Comparison of ENCODE assay signal across 30 cellular contexts in the genomic region with DNA sequence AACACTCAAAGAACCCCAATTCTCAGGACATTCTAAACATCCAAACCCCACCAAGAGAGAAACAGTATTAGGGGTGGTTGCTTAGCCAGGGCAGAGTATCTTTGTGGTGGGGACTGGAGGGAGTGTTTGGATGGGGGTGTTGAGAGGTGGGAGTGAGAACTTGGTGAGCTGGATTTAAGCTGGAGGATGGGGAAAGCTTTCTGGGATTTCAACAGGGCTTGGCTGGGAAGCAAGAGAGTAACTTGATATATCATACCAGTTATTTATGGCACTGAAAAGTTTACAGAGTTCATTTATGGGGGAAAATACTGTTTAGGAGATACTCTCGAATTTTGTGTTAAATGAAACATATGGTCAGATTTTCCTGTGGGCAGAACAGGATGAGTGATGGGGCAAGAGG. TPM values are rescaled to one million over a fixed set of nuclear protein-coding genes. Genes with fewer than 3 reads are reported as not detected.
"Had no signal": no experiment of that assay in that cellular context is flagged by ENCODE, and none has a peak within 500 bp of the region (broad histone marks: within the 10 kb centered on the region; RNA-seq: fewer than 3 reads in every experiment).

No MANE protein-coding gene starts in this region.

- H3K4me2 ChIP-seq: neural progenitor cell had no signal

- H3K9me3 Mint-ChIP-seq: immature natural killer cell; stimulated activated naive CD8-positive, alpha-beta T cell treated with anti-CD3 and anti-CD28 coated beads, Interleukin-15, amount 100 ng/mL, for 72 hours had no signal

- H2AFZ ChIP-seq: neural progenitor cell had no signal

- H3K27ac ChIP-seq: adrenal gland, ascending aorta, cardiac muscle cell, heart left ventricle, neural progenitor cell, right lobe of liver, skin epidermis, uterus, VCaP had no signal

- H3K9ac ChIP-seq: neural progenitor cell had no signal

- DNase-seq: activated CD4-positive, alpha-beta T cell treated with anti-CD3 and anti-CD28 coated beads for 4 hours; activated CD4-positive, alpha-beta T cell treated with anti-CD3 and anti-CD28 coated beads, Interleukin-2, amount 50 U/mL, for 4 hours; activated naive CD4-positive, alpha-beta T cell; activated T-cell treated with anti-CD3 and anti-CD28 coated beads for 4 hours; activated T-cell treated with anti-CD3 and anti-CD28 coated beads, Interleukin-2, amount 50 U/mL, for 72 hours; adrenal gland; cortex of kidney; heart left ventricle; hypothalamus; immature natural killer cell; kidney; left colon; naive thymus-derived CD8-positive, alpha-beta T cell; occipital lobe; right lobe of liver; stimulated activated CD4-positive, alpha-beta T cell treated with anti-CD3 and anti-CD28 coated beads, Interleukin-12 subunit alpha, Interleukin-12 subunit beta, amount 100 ng/mL, for 4 hours; stimulated activated CD4-positive, alpha-beta T cell treated with anti-CD3 and anti-CD28 coated beads, Interleukin-4, amount 100 ng/mL, for 24 hours; stimulated activated naive CD8-positive, alpha-beta T cell treated with anti-CD3 and anti-CD28 coated beads, Interleukin-15, amount 100 ng/mL, for 72 hours; substantia nigra; uterus had no signal

- H3K36me3 Mint-ChIP-seq: brain, mesothelial cell of epicardium, neural progenitor cell, type B pancreatic cell had no signal

- H3K27ac Mint-ChIP-seq: activated naive CD8-positive, alpha-beta T cell; activated T-cell treated with anti-CD3 and anti-CD28 coated beads, Interleukin-2, amount 50 U/mL, for 72 hours; brain; immature natural killer cell; mesothelial cell of epicardium; naive thymus-derived CD8-positive, alpha-beta T cell; neural progenitor cell; stimulated activated memory B cell treated with anti-CD40 and anti-IgM and Interleukin-4, amounts not matched to agents 10 μg/mL and 1 μg/mL and 100 μg/mL, for 72 hours; type B pancreatic cell had no signal

- H3K4me3 Mint-ChIP-seq: activated naive CD8-positive, alpha-beta T cell; activated T-cell treated with anti-CD3 and anti-CD28 coated beads, Interleukin-2, amount 50 U/mL, for 72 hours; immature natural killer cell; mesothelial cell of epicardium; naive thymus-derived CD8-positive, alpha-beta T cell; neural progenitor cell; stimulated activated memory B cell treated with anti-CD40 and anti-IgM and Interleukin-4, amounts not matched to agents 10 μg/mL and 1 μg/mL and 100 μg/mL, for 72 hours; stimulated activated naive CD8-positive, alpha-beta T cell treated with anti-CD3 and anti-CD28 coated beads, Interleukin-15, amount 100 ng/mL, for 72 hours; type B pancreatic cell had no signal

- H3K4me1 ChIP-seq: adrenal gland, ascending aorta, heart left ventricle, neural progenitor cell, right lobe of liver, uterus had no signal

- H3K9me3 ChIP-seq: adrenal gland, ascending aorta, right lobe of liver had no signal

- H3K4me3 ChIP-seq: adrenal gland, ascending aorta, cardiac muscle cell, heart left ventricle, neural progenitor cell, right lobe of liver, skin epidermis, uterus had no signal

- H3K27me3 ChIP-seq: adrenal gland, ascending aorta, right lobe of liver, uterus had no signal

- H3K36me3 ChIP-seq: adrenal gland, ascending aorta, cardiac muscle cell, heart left ventricle, neural progenitor cell, right lobe of liver, uterus had no signal

- H3K4me1 Mint-ChIP-seq: brain; immature natural killer cell; neural progenitor cell; stimulated activated memory B cell treated with anti-CD40 and anti-IgM and Interleukin-4, amounts not matched to agents 10 μg/mL and 1 μg/mL and 100 μg/mL, for 72 hours; stimulated activated naive CD8-positive, alpha-beta T cell treated with anti-CD3 and anti-CD28 coated beads, Interleukin-15, amount 100 ng/mL, for 72 hours had no signal

RNA-seq across cellular contexts. Expression of gene CNIH3, which starts 6.8 kb away (rescaled TPM):
- total RNA-seq: ascending aorta had no signal
